ENCODE assay signal across 27 cellular contexts in the genomic region with DNA sequence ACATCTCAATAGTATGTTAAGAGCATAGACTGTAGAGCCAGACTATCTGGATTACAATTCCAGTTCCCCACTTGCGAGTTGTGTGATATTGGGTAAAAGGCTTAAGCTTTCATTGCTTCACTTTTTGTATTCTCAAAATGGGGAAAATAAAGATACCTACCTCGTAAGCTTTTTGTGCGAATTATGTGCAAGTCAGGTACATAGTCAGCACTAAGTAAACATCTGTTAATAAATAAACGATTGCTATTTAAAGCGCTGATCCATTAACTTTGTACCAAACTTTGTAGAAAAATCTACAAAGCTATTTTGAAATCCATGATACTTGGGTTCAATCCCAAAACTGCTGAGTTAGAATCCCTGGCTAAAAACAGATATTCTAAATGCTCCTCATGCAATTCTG. TPM values are rescaled to one million over a fixed set of nuclear protein-coding genes. Genes with fewer than 3 reads are reported as not detected.
"Had no signal": no experiment of that assay in that cellular context is flagged by ENCODE, and none has a peak within 500 bp of the region (broad histone marks: within the 10 kb centered on the region; RNA-seq: fewer than 3 reads in every experiment).

No MANE protein-coding gene starts in this region.

- H3K4me2 ChIP-seq: neural progenitor cell had no signal

- H3K4me1 ChIP-seq: neural progenitor cell, sigmoid colon, transverse colon, upper lobe of left lung, vagina had no signal

- H3K4me3 ChIP-seq: heart left ventricle, lower lobe of right lung, neural progenitor cell, ovary, sigmoid colon, spleen, thyroid gland, transverse colon, upper lobe of left lung, vagina had no signal

- H3K27me3 ChIP-seq: heart left ventricle, neural progenitor cell, ovary, sigmoid colon, spleen, thyroid gland, transverse colon, upper lobe of left lung, vagina had no signal

- H3K27ac ChIP-seq: heart left ventricle, lower lobe of right lung, neural progenitor cell, ovary, sigmoid colon, spleen, thyroid gland, transverse colon, upper lobe of left lung, vagina had no signal

- DNase-seq: heart left ventricle; hypothalamus; immature natural killer cell; kidney; left ventricle myocardium superior; lower lobe of right lung; mammary epithelial cell; mesendoderm; naive B cell; natural killer cell; nephron progenitor cell; ovary; retina; right cardiac atrium; sigmoid colon; small intestine; spleen; stimulated activated CD4-positive, alpha-beta T cell treated with anti-CD3 and anti-CD28 coated beads, Interleukin-4, amount 100 ng/mL, for 24 hours; stimulated activated naive CD4-positive, alpha-beta T cell treated with Interleukin-2 at 50 U/mL for 16 hours; stimulated activated naive CD8-positive, alpha-beta T cell treated with anti-CD3 and anti-CD28 coated beads, Interleukin-15, amount 100 ng/mL, for 72 hours; substantia nigra; thyroid gland; transverse colon; upper lobe of left lung had no signal

- H2AFZ ChIP-seq: neural progenitor cell had no signal

- ATAC-seq: heart left ventricle; left ventricle myocardium superior; lower lobe of right lung; natural killer cell; right cardiac atrium; stimulated activated effector memory CD8-positive, alpha-beta T cell treated with anti-CD3 and anti-CD28 coated beads, Interleukin-12 subunit alpha, Interleukin-12 subunit beta, amount 100 ng/mL, for 72 hours; stimulated activated naive CD8-positive, alpha-beta T cell treated with anti-CD3 and anti-CD28 coated beads, Interleukin-15, amount 100 ng/mL, for 72 hours had no signal

- H3K9ac ChIP-seq: neural progenitor cell had no signal

- H3K9me3 ChIP-seq: heart left ventricle, lower lobe of right lung, ovary, sigmoid colon, spleen, thyroid gland, transverse colon, upper lobe of left lung, vagina had no signal

- H3K36me3 ChIP-seq: lower lobe of right lung, neural progenitor cell, ovary, spleen, thyroid gland, vagina had no signal

RNA-seq across cellular contexts. Expression of gene ABCA6, which starts 19.6 kb away (rescaled TPM):
- polyA plus RNA-seq: immature natural killer cell had no signal
